21 cellular contexts compared by ENCODE assay signal in genomic region chr22:47698906-47699305, GRCh38.
"Had no signal": no experiment of that assay in that cellular context is flagged by ENCODE, and none has a peak within 500 bp of the region (broad histone marks: within the 10 kb centered on the region; RNA-seq: fewer than 3 reads in every experiment).

No MANE protein-coding gene starts in this region.

- H3K9me3 ChIP-seq: MG63, SJSA1 had no signal

- H3K4me1 ChIP-seq: SJSA1 had no signal

- DNase-seq: IMR-90, Karpas-422, KG1, MG63, NCI-H1092, NCI-H1105 treated with DMSO at 0.1 percent for 48 hours, NCI-H1436, NCI-H187, NCI-H2029, NCI-H2081 treated with DMSO at 0.1 percent for 48 hours, NCI-H2171, NCI-H226, NCI-H446, NCI-H524, NCI-H526 treated with DMSO at 0.1 percent for 48 hours, NCI-H82, Right ventricle myocardium superior, RPMI8226, SIG-M5 had no signal

- H3K27ac ChIP-seq: SJSA1, SK-N-MC had no signal

- H3K27me3 ChIP-seq: MG63, SJSA1 had no signal

- H3K36me3 ChIP-seq: MG63, SJSA1 had no signal

- H3K4me3 ChIP-seq: MG63, SJSA1, SK-N-MC had no signal
